Comparison of ENCODE assay signal across 2 cellular contexts in genomic region chrX:131202766-131203165, GRCh38.
A peak's percentile ranks its signal among the peaks of the same experiment; 100 is the strongest.
TF ChIP-seq lines count a peak whose summit lies in the region.

No MANE protein-coding gene starts in this region.

TF ChIP-seq in HepG2, 621 proteins besides CTCF, POLR2A, EP300 and RAD21:
- 0 out of 2 replicates have a peak, but pooled peaks have one; percentile 16 for TF ChIP-seq ZMYM3 (CRISPR knock-in tag; IDR thresholded peaks at IDR 0.05)
- TF ChIP-seq ZUFSP (CRISPR knock-in tag; IDR thresholded peaks at IDR 0.05; ENCODE audit: borderline replicate concordance) = no peak
- TF ChIP-seq ZNF768 (CRISPR knock-in tag; IDR thresholded peaks at IDR 0.05) = peak; percentile 69; the same call in 1 of the 2 replicates
TF ChIP-seq in HepG2: peak in this region for 2.

TF ChIP-seq in K562, 482 proteins besides CTCF, POLR2A, EP300 and RAD21:
- TF ChIP-seq ZNF76 (CRISPR knock-in tag; IDR thresholded peaks at IDR 0.05; ENCODE audit: borderline replicate concordance) (no peak), ZFP36 (IDR thresholded peaks at IDR 0.05; ENCODE audit: low read depth, low read length, partially characterized antibody) (peak; percentile 25), ZNF3 (CRISPR knock-in tag; IDR thresholded peaks at IDR 0.05) (no peak), XRCC4 (IDR thresholded peaks at IDR 0.05; ENCODE audit: extremely low read depth, insufficient read depth, insufficient read length) (no peak), RBM25 (IDR thresholded peaks at IDR 0.05; ENCODE audit: low read depth, low read length, severe bottlenecking) (peak; percentile 81), GATAD2A (IDR thresholded peaks at IDR 0.05) (no peak), ZNF165 (CRISPR knock-in tag; IDR thresholded peaks at IDR 0.05; ENCODE audit: borderline replicate concordance) (no peak), FOXJ2 (tag; IDR thresholded peaks at IDR 0.05) (no peak), NR0B1 (IDR thresholded peaks at IDR 0.05; ENCODE audit: partially characterized antibody) (no peak), ZZZ3 (IDR thresholded peaks at IDR 0.05) (no peak), POLR3A (IDR thresholded peaks at IDR 0.05; ENCODE audit: borderline replicate concordance, extremely low read depth, insufficient read depth, insufficient read length) (no peak), TEAD4 (IDR thresholded peaks at IDR 0.05; ENCODE audit: low read length) (no peak), TEAD4 (CRISPR knock-in tag; IDR thresholded peaks at IDR 0.05; ENCODE audit: borderline replicate concordance) (no peak), THRB (CRISPR knock-in tag; conservative IDR thresholded peaks at IDR 0.05) (no peak)
